Comparison of ENCODE assay signal across 8 cellular contexts in genomic region chr14:45083622-45083978, GRCh38. TPM values are rescaled to one million over a fixed set of nuclear protein-coding genes. Genes with fewer than 3 reads are reported as not detected.
DNase-seq lines count a peak whose midpoint lies in the region; ATAC-seq and TF ChIP-seq lines count a peak whose summit lies in the region.

No MANE protein-coding gene starts in this region.

- H3K4me1 Mint-ChIP-seq in endodermal cell (peaks cover 35% of the 10 kb centered on the region), progenitor cell of endocrine pancreas (ENCODE audit: low read depth) (peaks cover 34% of the 10 kb centered on the region)

- WGBS in endodermal cell (ENCODE audit: insufficient coverage in 1 of 2, insufficient read length in 1 of 2), 2 experiments = 8 to 40% methylated on average over 2 to 11 of the region's 11 CpGs

- H3K27ac ChIP-seq in endodermal cell (ENCODE audit: low read depth, low read length) = no peak overlapping the region

- H3K4me3 ChIP-seq in Loucy (ENCODE audit: low read length, poor library complexity, severe bottlenecking) = peak overlapping the region; percentile 100
- H3K4me3 ChIP-seq in endodermal cell (ENCODE audit: low read length) = peak overlapping the region; percentile 77

- ATAC-seq in GM18508 (IDR thresholded peaks at IDR 0.05; ENCODE audit: insufficient read depth, unreplicated experiment) (peak; percentile 5), HG03095 (IDR thresholded peaks at IDR 0.05; ENCODE audit: unreplicated experiment) (no peak)

- H3K9ac ChIP-seq in Loucy (ENCODE audit: low read depth, low read length, poor library complexity, severe bottlenecking) = peak overlapping the region; percentile 97
- no peak overlapping the region for H3K9ac ChIP-seq in endodermal cell (ENCODE audit: extremely low read depth, low read length, poor library complexity, severe bottlenecking)

- no peaks in the 10 kb centered on the region for H3K27me3 ChIP-seq in Loucy (ENCODE audit: insufficient read depth, low read length, poor library complexity, severe bottlenecking)
- H3K27me3 ChIP-seq in endodermal cell (ENCODE audit: control insufficient read depth, insufficient read depth, low read length, poor library complexity, severe bottlenecking) = no peaks in the 10 kb centered on the region

- peak overlapping the region; percentile 86 for H3K27ac Mint-ChIP-seq in endodermal cell
- peak overlapping the region; percentile 86 for H3K27ac Mint-ChIP-seq in progenitor cell of endocrine pancreas

- no peaks in the 10 kb centered on the region for H3F3A ChIP-seq in Loucy (ENCODE audit: low read depth)

- no peaks in the 10 kb centered on the region for H3K27me3 Mint-ChIP-seq in endodermal cell (ENCODE audit: insufficient read depth)
- H3K27me3 Mint-ChIP-seq in progenitor cell of endocrine pancreas = no peaks in the 10 kb centered on the region

- peaks cover 47% of the 10 kb centered on the region for H3K79me2 ChIP-seq in Loucy (ENCODE audit: insufficient read depth, low read length)

- H3K4me1 ChIP-seq in Loucy (ENCODE audit: insufficient read depth, low read length, poor library complexity, severe bottlenecking) (peaks cover 45% of the 10 kb centered on the region), endodermal cell (ENCODE audit: control insufficient read depth, insufficient read depth, low read length) (no peaks in the 10 kb centered on the region)

- H3K4me2 ChIP-seq in Loucy (ENCODE audit: low read depth, low read length, poor library complexity, severe bottlenecking) = peak overlapping the region; percentile 97

- peaks cover 41% of the 10 kb centered on the region for H4K20me1 ChIP-seq in Loucy (ENCODE audit: insufficient read depth, low read length, poor library complexity, severe bottlenecking)

- H3K36me3 ChIP-seq in Loucy (ENCODE audit: insufficient read depth, low read length) = no peaks in the 10 kb centered on the region
- peaks cover under 1% of the 10 kb centered on the region for H3K36me3 ChIP-seq in endodermal cell (ENCODE audit: control insufficient read depth, insufficient read depth, low read length)

- H2AFZ ChIP-seq in Loucy (ENCODE audit: low read length) = peak overlapping the region; percentile 100

- DNase-seq in endodermal cell (no peak), progenitor cell of endocrine pancreas (ENCODE audit: low spot score, unreplicated experiment) (no peak), OCI-M1 (lab: John Stamatoyannopoulos, UW) (no peak), Ammon's horn (ENCODE audit: low spot score) (no peak), NCI-H446 treated with DMSO at 0.1 percent for 48 hours (lab: John Stamatoyannopoulos, UW) (no peak)

- H3K9me3 ChIP-seq in Loucy (ENCODE audit: insufficient read depth, low read depth, low read length) = no peaks in the 10 kb centered on the region
- peaks cover 17% of the 10 kb centered on the region for H3K9me3 ChIP-seq in endodermal cell (ENCODE audit: control insufficient read depth, low read length)

- H3K36me3 Mint-ChIP-seq in endodermal cell (ENCODE audit: low read depth) = peaks cover 11% of the 10 kb centered on the region
- H3K36me3 Mint-ChIP-seq in progenitor cell of endocrine pancreas (ENCODE audit: insufficient read depth) = no peaks in the 10 kb centered on the region

- peaks cover 23% of the 10 kb centered on the region for H3K9me3 Mint-ChIP-seq in endodermal cell
- no peaks in the 10 kb centered on the region for H3K9me3 Mint-ChIP-seq in progenitor cell of endocrine pancreas (ENCODE audit: low read depth)

- TF ChIP-seq CTCF in Loucy (conservative IDR thresholded peaks at IDR 0.05; ENCODE audit: low read length) (no peak), endodermal cell (conservative IDR thresholded peaks at IDR 0.05) (no peak), progenitor cell of endocrine pancreas (IDR thresholded peaks at IDR 0.05; ENCODE audit: unreplicated experiment) (no peak)

- no peaks in the 10 kb centered on the region for H3K9me2 ChIP-seq in Loucy (replicated peaks; ENCODE audit: low read depth, low read length)

- H3K4me3 Mint-ChIP-seq in endodermal cell (peak overlapping the region; percentile 98), progenitor cell of endocrine pancreas (ENCODE audit: low read depth) (peak overlapping the region; percentile 64)

RNA-seq across cellular contexts. Expression of gene PRPF39, which starts 0.3 kb away (rescaled TPM):
- 10 to 100 TPM; 50.7 to 50.8 TPM for total RNA-seq in endodermal cell
- 43.6 TPM for polyA plus RNA-seq in endodermal cell (2013, experiment 1 of 2)
- polyA plus RNA-seq in endodermal cell (2013, experiment 2 of 2) = 34.9 TPM
- total RNA-seq in progenitor cell of endocrine pancreas = 66.8 and 78.0 TPM in 2 replicates

RNA-seq across cellular contexts. Expression of gene FKBP3, which starts 50.7 kb away (rescaled TPM):
- total RNA-seq in endodermal cell (100 to 1,000 TPM; 153 to 188 TPM), progenitor cell of endocrine pancreas (121 and 125 TPM in 2 replicates)
- polyA plus RNA-seq in endodermal cell (2013, experiment 1 of 2) = 158 TPM
- polyA plus RNA-seq in endodermal cell (2013, experiment 2 of 2) = 159 TPM

RNA-seq across cellular contexts. Expression of gene FANCM, which starts 52.1 kb away (rescaled TPM):
- total RNA-seq in endodermal cell (10 to 100 TPM; 13.1 to 15.8 TPM), progenitor cell of endocrine pancreas (11.1 and 11.6 TPM in 2 replicates)
- polyA plus RNA-seq in endodermal cell (2013, experiment 1 of 2) = 8.0 TPM
- polyA plus RNA-seq in endodermal cell (2013, experiment 2 of 2) = 9.6 TPM
